In genomic region chr20:62136283-62137091, GRCh38 we compare ENCODE assay signal across 8 cellular contexts. TPM values are rescaled to one million over a fixed set of nuclear protein-coding genes. Genes with fewer than 3 reads are reported as not detected.
DNase-seq lines count a peak whose midpoint lies in the region; ATAC-seq, FAIRE-seq and TF ChIP-seq lines count a peak whose summit lies in the region.

No MANE protein-coding gene starts in this region.

- H3K4me3 ChIP-seq in right lobe of liver: no peak overlapping the region

- DNase-seq in ACHN (peak; percentile 69), GM12891 (ENCODE audit: insufficient read length, low spot score) (no peak), NCI-H2227 treated with DMSO at 0.1 percent for 48 hours (lab: John Stamatoyannopoulos, UW) (peak; percentile 43), cerebellar cortex (ENCODE audit: low spot score) (peak; percentile 81), right lobe of liver (peak in 1 of 3 donors; percentile 57)
- peak; percentile 46 to 49 for DNase-seq in activated CD4-positive, alpha-beta T cell treated with anti-CD3 and anti-CD28 coated beads for 24 hours (ENCODE audit: low read depth in 2 of 2)

- TF ChIP-seq POLR2A in GM12891 (IDR thresholded peaks at IDR 0.05; ENCODE audit: low read depth, low read length) (peak; percentile 3; the same call in 1 of the 2 replicates), right lobe of liver (IDR thresholded peaks at IDR 0.05) (no peak)

- peaks cover 42% of the 10 kb centered on the region for H3K4me1 Mint-ChIP-seq in stimulated activated naive CD8-positive, alpha-beta T cell treated with anti-CD3 and anti-CD28 coated beads, Interleukin-15, Interleukin-2, amounts not matched to agents 100 ng/mL and 50 ng/mL, for 24 hours (ENCODE audit: low read depth)

- no peaks in the 10 kb centered on the region for H3K27me3 Mint-ChIP-seq in stimulated activated naive CD8-positive, alpha-beta T cell treated with anti-CD3 and anti-CD28 coated beads, Interleukin-15, Interleukin-2, amounts not matched to agents 100 ng/mL and 50 ng/mL, for 24 hours

- ATAC-seq in right lobe of liver (peak; percentile 29 to 49 (median 42)), GM18858 (IDR thresholded peaks at IDR 0.05; ENCODE audit: unreplicated experiment) (no peak)

- H3K4me1 ChIP-seq in right lobe of liver: peaks cover 0 to 27% (median 11%) of the 10 kb centered on the region in 4 donors

- no peaks in the 10 kb centered on the region for H3K9me3 ChIP-seq in right lobe of liver

- no peaks in the 10 kb centered on the region for H3K27me3 ChIP-seq in right lobe of liver

- peak; percentile 46 to 85 (median 76) for TF ChIP-seq CTCF in right lobe of liver (IDR thresholded peaks at IDR 0.05)

- intact Hi-C loops in right lobe of liver (cut with DNase I): loop anchor here (5.0 to 10.0 kb wide), 2 partner anchors 69 to 122 kb away; partner anchors contain the start of gene TAF4 (in 1 of the 2)

- H3K27ac Mint-ChIP-seq in stimulated activated naive CD8-positive, alpha-beta T cell treated with anti-CD3 and anti-CD28 coated beads, Interleukin-15, Interleukin-2, amounts not matched to agents 100 ng/mL and 50 ng/mL, for 24 hours: peak overlapping the region; percentile 67

- no peak overlapping the region for H3K4me3 Mint-ChIP-seq in stimulated activated naive CD8-positive, alpha-beta T cell treated with anti-CD3 and anti-CD28 coated beads, Interleukin-15, Interleukin-2, amounts not matched to agents 100 ng/mL and 50 ng/mL, for 24 hours

- peaks cover 23 to 70% (median 47%) of the 10 kb centered on the region in 4 donors for H3K36me3 ChIP-seq in right lobe of liver

- peaks cover 73% of the 10 kb centered on the region for H3K36me3 Mint-ChIP-seq in stimulated activated naive CD8-positive, alpha-beta T cell treated with anti-CD3 and anti-CD28 coated beads, Interleukin-15, Interleukin-2, amounts not matched to agents 100 ng/mL and 50 ng/mL, for 24 hours (ENCODE audit: low read depth)

- H3K27ac ChIP-seq in right lobe of liver: peak overlapping the region in 1 of 3 donors; percentile 14

- FAIRE-seq in GM12891 (lab: Jason Lieb, UNC): no peak

- WGBS in right lobe of liver (ENCODE audit: insufficient coverage, low coverage, low lambda C conversion rate, missing lambda C conversion rate): 54% methylated on average over 8 of the region's 8 CpGs

- in situ Hi-C loops in ACHN (cut with HindIII; ENCODE audit: low pct_ligation_motif_present, low pct_unique_long_range_greater_than_20kb, low sequenced_read_pairs): no loop called here

- H3K9me3 Mint-ChIP-seq in stimulated activated naive CD8-positive, alpha-beta T cell treated with anti-CD3 and anti-CD28 coated beads, Interleukin-15, Interleukin-2, amounts not matched to agents 100 ng/mL and 50 ng/mL, for 24 hours: no peaks in the 10 kb centered on the region

TF ChIP-seq in GM12891, 5 proteins besides CTCF, POLR2A, EP300 and RAD21:
- TF ChIP-seq PAX5 (IDR thresholded peaks at IDR 0.05; ENCODE audit: insufficient read depth, low read length, severe bottlenecking): no peak
- no peak for TF ChIP-seq POU2F2 (IDR thresholded peaks at IDR 0.05; ENCODE audit: low read depth, low read length)
- no peak for TF ChIP-seq POLR2AphosphoS5 (IDR thresholded peaks at IDR 0.05; ENCODE audit: low read depth, low read length)
- no peak for TF ChIP-seq SPI1 (IDR thresholded peaks at IDR 0.05; ENCODE audit: low read depth, low read length)
- TF ChIP-seq TAF1 (IDR thresholded peaks at IDR 0.05; ENCODE audit: low read depth, low read length): no peak

RNA-seq across cellular contexts. Expression of gene PSMA7, which starts 6.7 kb away (rescaled TPM):
- 269 TPM for polyA plus RNA-seq in GM12891 (2012; ENCODE audit: low read depth, missing spikeins)
- total RNA-seq in right lobe of liver: 100 to 1,000 TPM; 108 to 268 (median 116) TPM

RNA-seq across cellular contexts. Expression of gene SS18L1, which starts 7.1 kb away (rescaled TPM):
- polyA plus RNA-seq in GM12891 (2012; ENCODE audit: low read depth, missing spikeins): 3.4 TPM
- 10 to 100 TPM; 14.1 to 26.5 (median 23.7) TPM for total RNA-seq in right lobe of liver

RNA-seq across cellular contexts. Expression of gene LSM14B, which starts 14.2 kb away (rescaled TPM):
- 23.3 TPM for polyA plus RNA-seq in GM12891 (2012; ENCODE audit: low read depth, missing spikeins)
- total RNA-seq in right lobe of liver: 10 to 100 TPM in 5 of 6 experiments, 1 to 10 TPM in 1; 9.5 to 19.8 (median 14.2) TPM

RNA-seq across cellular contexts. Expression of gene MTG2, which starts 46.3 kb away (rescaled TPM):
- 19.5 TPM for polyA plus RNA-seq in GM12891 (2012; ENCODE audit: low read depth, missing spikeins)
- total RNA-seq in right lobe of liver: 10 to 100 TPM; 27.0 to 45.6 (median 31.8) TPM
